ENCODE assay signal across 27 cellular contexts in the genomic region with DNA sequence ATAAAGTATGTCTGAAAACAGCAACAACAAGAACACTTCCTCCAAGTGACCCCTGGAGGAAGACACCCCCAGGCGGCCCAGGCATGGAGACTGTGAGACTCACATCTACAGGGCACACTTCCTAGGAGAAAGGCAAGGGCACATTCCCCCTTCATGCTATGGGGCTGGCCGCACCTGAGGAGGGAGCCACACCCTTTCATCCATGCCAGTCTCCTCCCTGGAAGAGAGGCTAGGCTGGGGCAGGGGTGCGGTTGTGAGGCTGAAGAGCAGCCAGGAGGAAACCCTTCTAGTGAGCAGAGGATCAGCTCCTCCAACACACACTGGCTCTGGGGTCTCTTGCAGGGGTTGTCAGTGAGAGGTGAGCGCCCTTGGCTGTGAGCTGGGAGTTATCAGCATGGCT.
"Had no signal": no experiment of that assay in that cellular context is flagged by ENCODE, and none has a peak within 500 bp of the region (broad histone marks: within the 10 kb centered on the region; RNA-seq: fewer than 3 reads in every experiment).

No MANE protein-coding gene starts in this region.

- H3K27me3 ChIP-seq: brain microvascular endothelial cell, esophagus muscularis mucosa, foreskin keratinocyte, gastrocnemius medialis had no signal

- H3K27me3 Mint-ChIP-seq: activated CD4-positive, alpha-beta memory T cell treated with anti-CD3 and anti-CD28 coated beads for 36 hours; activated CD4-positive, alpha-beta T cell treated with anti-CD3 and anti-CD28 coated beads for 36 hours; activated CD4-positive, alpha-beta T cell treated with anti-CD3 and anti-CD28 coated beads, Interleukin-2, amount 10 ng/mL, durations not matched to agents 24 days and 14 days; activated naive CD4-positive, alpha-beta T cell treated with anti-CD3 and anti-CD28 coated beads, Interleukin-2, amount 10 ng/mL, durations not matched to agents 7 days and 5 days; activated naive CD8-positive, alpha-beta T cell treated with anti-CD3 and anti-CD28 coated beads, Interleukin-2, amount 10 ng/mL, durations not matched to agents 7 days and 5 days; activated T-cell treated with anti-CD3 and anti-CD28 coated beads, Interleukin-2, amount 50 U/mL, for 24 hours; central memory CD8-positive, alpha-beta T cell; effector memory CD8-positive, alpha-beta T cell had no signal

- H3K4me1 Mint-ChIP-seq: activated CD4-positive, alpha-beta T cell treated with anti-CD3 and anti-CD28 coated beads for 36 hours; activated CD4-positive, alpha-beta T cell treated with anti-CD3 and anti-CD28 coated beads, Interleukin-2, amount 10 ng/mL, durations not matched to agents 24 days and 14 days; activated naive CD4-positive, alpha-beta T cell treated with anti-CD3 and anti-CD28 coated beads, Interleukin-2, amount 10 ng/mL, durations not matched to agents 7 days and 5 days; activated naive CD8-positive, alpha-beta T cell treated with anti-CD3 and anti-CD28 coated beads, Interleukin-2, amount 10 ng/mL, durations not matched to agents 7 days and 5 days; central memory CD8-positive, alpha-beta T cell had no signal

- H3K36me3 Mint-ChIP-seq: activated CD4-positive, alpha-beta memory T cell treated with anti-CD3 and anti-CD28 coated beads for 36 hours; activated naive CD4-positive, alpha-beta T cell treated with anti-CD3 and anti-CD28 coated beads, Interleukin-2, amount 10 ng/mL, durations not matched to agents 7 days and 5 days; activated naive CD4-positive, alpha-beta T cell treated with anti-CD3 and anti-CD28 coated beads, Interleukin-2, amount 50 U/mL, for 72 hours; activated naive CD8-positive, alpha-beta T cell treated with anti-CD3 and anti-CD28 coated beads, Interleukin-2, amount 10 ng/mL, durations not matched to agents 7 days and 5 days had no signal

- H3K27ac ChIP-seq: brain microvascular endothelial cell, coronary artery, esophagus muscularis mucosa, foreskin keratinocyte, gastrocnemius medialis had no signal

- H3K9me3 ChIP-seq: esophagus muscularis mucosa, gastrocnemius medialis had no signal

- DNase-seq: activated CD4-positive, alpha-beta memory T cell treated with anti-CD3 and anti-CD28 coated beads for 36 hours; activated CD4-positive, alpha-beta T cell treated with anti-CD3 and anti-CD28 coated beads for 36 hours; activated CD4-positive, alpha-beta T cell treated with anti-CD3 and anti-CD28 coated beads, Interleukin-2, amount 10 ng/mL, durations not matched to agents 24 days and 14 days; activated CD4-positive, CD25-positive, alpha-beta regulatory T cell; activated CD4-positive, CD25-positive, alpha-beta regulatory T cell treated with anti-CD3 and anti-CD28 coated beads, Interleukin-2, amount 50 U/mL, for 72 hours; activated CD8-positive, alpha-beta memory T cell treated with anti-CD3 and anti-CD28 coated beads, Interleukin-2, amount 50 U/mL, for 48 hours; activated gamma-delta T cell; activated naive CD4-positive, alpha-beta T cell; activated naive CD4-positive, alpha-beta T cell treated with anti-CD3 and anti-CD28 coated beads, Interleukin-2, amount 10 ng/mL, durations not matched to agents 7 days and 5 days; activated naive CD8-positive, alpha-beta T cell treated with anti-CD3 and anti-CD28 coated beads, Interleukin-2, amount 10 ng/mL, durations not matched to agents 7 days and 5 days; activated T-cell treated with anti-CD3 and anti-CD28 coated beads for 4 hours; activated T-cell treated with anti-CD3 and anti-CD28 coated beads, Interleukin-2, amount 50 U/mL, for 24 hours; activated T-cell treated with anti-CD3 and anti-CD28 coated beads, Interleukin-2, amount 50 U/mL, for 72 hours; anterior cingulate cortex; brain microvascular endothelial cell; dermis blood vessel endothelial cell; effector CD4-positive, alpha-beta T cell; effector memory CD8-positive, alpha-beta T cell; erythroblast; foreskin keratinocyte; gastrocnemius medialis; glutamatergic neuron; T-helper 2 cell had no signal

- H3K27ac Mint-ChIP-seq: activated CD4-positive, alpha-beta memory T cell treated with anti-CD3 and anti-CD28 coated beads for 36 hours; activated CD4-positive, alpha-beta T cell treated with anti-CD3 and anti-CD28 coated beads for 36 hours; activated CD4-positive, alpha-beta T cell treated with anti-CD3 and anti-CD28 coated beads, Interleukin-2, amount 10 ng/mL, durations not matched to agents 24 days and 14 days; activated naive CD4-positive, alpha-beta T cell treated with anti-CD3 and anti-CD28 coated beads, Interleukin-2, amount 10 ng/mL, durations not matched to agents 7 days and 5 days; activated naive CD4-positive, alpha-beta T cell treated with anti-CD3 and anti-CD28 coated beads, Interleukin-2, amount 50 U/mL, for 72 hours; activated naive CD8-positive, alpha-beta T cell treated with anti-CD3 and anti-CD28 coated beads, Interleukin-2, amount 10 ng/mL, durations not matched to agents 7 days and 5 days; activated T-cell treated with anti-CD3 and anti-CD28 coated beads, Interleukin-2, amount 50 U/mL, for 24 hours; activated T-cell treated with anti-CD3 and anti-CD28 coated beads, Interleukin-2, amount 50 U/mL, for 72 hours; effector memory CD8-positive, alpha-beta T cell had no signal

- H3K4me3 Mint-ChIP-seq: activated CD4-positive, alpha-beta memory T cell treated with anti-CD3 and anti-CD28 coated beads for 36 hours; activated CD4-positive, alpha-beta T cell treated with anti-CD3 and anti-CD28 coated beads for 36 hours; activated CD4-positive, alpha-beta T cell treated with anti-CD3 and anti-CD28 coated beads, Interleukin-2, amount 10 ng/mL, durations not matched to agents 24 days and 14 days; activated naive CD4-positive, alpha-beta T cell treated with anti-CD3 and anti-CD28 coated beads, Interleukin-2, amount 10 ng/mL, durations not matched to agents 7 days and 5 days; activated naive CD8-positive, alpha-beta T cell treated with anti-CD3 and anti-CD28 coated beads, Interleukin-2, amount 10 ng/mL, durations not matched to agents 7 days and 5 days; activated T-cell treated with anti-CD3 and anti-CD28 coated beads, Interleukin-2, amount 50 U/mL, for 24 hours; activated T-cell treated with anti-CD3 and anti-CD28 coated beads, Interleukin-2, amount 50 U/mL, for 72 hours; central memory CD8-positive, alpha-beta T cell; effector memory CD8-positive, alpha-beta T cell had no signal

- H3K9me3 Mint-ChIP-seq: activated CD4-positive, alpha-beta memory T cell treated with anti-CD3 and anti-CD28 coated beads for 36 hours; activated CD4-positive, alpha-beta T cell treated with anti-CD3 and anti-CD28 coated beads, Interleukin-2, amount 10 ng/mL, durations not matched to agents 24 days and 14 days; activated naive CD4-positive, alpha-beta T cell treated with anti-CD3 and anti-CD28 coated beads, Interleukin-2, amount 10 ng/mL, durations not matched to agents 7 days and 5 days; activated naive CD8-positive, alpha-beta T cell treated with anti-CD3 and anti-CD28 coated beads, Interleukin-2, amount 10 ng/mL, durations not matched to agents 7 days and 5 days; activated T-cell treated with anti-CD3 and anti-CD28 coated beads, Interleukin-2, amount 50 U/mL, for 24 hours; activated T-cell treated with anti-CD3 and anti-CD28 coated beads, Interleukin-2, amount 50 U/mL, for 72 hours; effector memory CD8-positive, alpha-beta T cell had no signal

- H3K36me3 ChIP-seq: brain microvascular endothelial cell, esophagus muscularis mucosa, gastrocnemius medialis had no signal

- H3K4me3 ChIP-seq: coronary artery, esophagus muscularis mucosa, gastrocnemius medialis had no signal

- ATAC-seq: activated CD4-positive, alpha-beta T cell treated with anti-CD3 and anti-CD28 coated beads for 36 hours; activated naive CD4-positive, alpha-beta T cell treated with anti-CD3 and anti-CD28 coated beads, Interleukin-2, amount 50 U/mL, for 72 hours; activated T-cell treated with anti-CD3 and anti-CD28 coated beads, Interleukin-2, amount 50 U/mL, for 72 hours; effector memory CD8-positive, alpha-beta T cell; foreskin keratinocyte; gastrocnemius medialis had no signal
